In genomic region chr5:80763873-80764647, GRCh38 we compare ENCODE assay signal across 19 cellular contexts.
"Had no signal": no experiment of that assay in that cellular context is flagged by ENCODE, and none has a peak within 500 bp of the region (broad histone marks: within the 10 kb centered on the region; RNA-seq: fewer than 3 reads in every experiment).

No MANE protein-coding gene starts in this region.

- H3K9me3 ChIP-seq: adrenal gland, body of pancreas, tibial artery, vagina had no signal

- H3K36me3 Mint-ChIP-seq: stimulated activated effector memory CD8-positive, alpha-beta T cell treated with anti-CD3 and anti-CD28 coated beads, Interleukin-12 subunit alpha, Interleukin-12 subunit beta, amount 100 ng/mL, for 72 hours; WTC11 had no signal

- FAIRE-seq: small intestine had no signal

- H3K4me3 ChIP-seq: adrenal gland, body of pancreas, lung, tibial artery, vagina had no signal

- H3K4me1 ChIP-seq: adrenal gland, body of pancreas, tibial artery, vagina had no signal

- H3K27ac ChIP-seq: adrenal gland, body of pancreas, tibial artery, vagina had no signal

- H3K27me3 ChIP-seq: adrenal gland, body of pancreas, tibial artery, vagina had no signal

- H3K27ac Mint-ChIP-seq: activated CD4-positive, alpha-beta T cell treated with anti-CD3 and anti-CD28 coated beads, Interleukin-2, amount 10 ng/mL, durations not matched to agents 7 days and 5 days; activated naive CD4-positive, alpha-beta T cell treated with anti-CD3 and anti-CD28 coated beads, Interleukin-2, amount 10 ng/mL, durations not matched to agents 7 days and 5 days; naive thymus-derived CD8-positive, alpha-beta T cell; stimulated activated effector memory CD8-positive, alpha-beta T cell treated with anti-CD3 and anti-CD28 coated beads, Interleukin-12 subunit alpha, Interleukin-12 subunit beta, amount 100 ng/mL, for 72 hours; WTC11 had no signal

- H3K4me3 Mint-ChIP-seq: activated CD4-positive, alpha-beta T cell treated with anti-CD3 and anti-CD28 coated beads, Interleukin-2, amount 10 ng/mL, durations not matched to agents 7 days and 5 days; activated naive CD4-positive, alpha-beta T cell treated with anti-CD3 and anti-CD28 coated beads, Interleukin-2, amount 10 ng/mL, durations not matched to agents 7 days and 5 days; immature natural killer cell; naive thymus-derived CD8-positive, alpha-beta T cell; stimulated activated effector memory CD8-positive, alpha-beta T cell treated with anti-CD3 and anti-CD28 coated beads, Interleukin-12 subunit alpha, Interleukin-12 subunit beta, amount 100 ng/mL, for 72 hours; WTC11 had no signal

- DNase-seq: activated CD4-positive, alpha-beta T cell treated with anti-CD3 and anti-CD28 coated beads, Interleukin-2, amount 10 ng/mL, durations not matched to agents 7 days and 5 days; activated CD8-positive, alpha-beta memory T cell treated with anti-CD3 and anti-CD28 coated beads for 24 hours; activated naive CD4-positive, alpha-beta T cell treated with anti-CD3 and anti-CD28 coated beads, Interleukin-2, amount 10 ng/mL, durations not matched to agents 7 days and 5 days; activated T-cell treated with anti-CD3 and anti-CD28 coated beads for 4 hours; adrenal gland; body of pancreas; dermis blood vessel endothelial cell; glutamatergic neuron; immature natural killer cell; left colon; naive thymus-derived CD8-positive, alpha-beta T cell; posterior cingulate gyrus; small intestine; tibial artery had no signal

- H3K9me3 Mint-ChIP-seq: activated T-helper 2 cell treated with anti-CD3 and anti-CD28 coated beads, Interferon-gamma antibody, Interleukin-2, Interleukin-4, amounts not matched to agents 10 μg/mL and 5 μg/mL and 100 μg/mL, durations not matched to agents 14 hours and 24 hours and 36 hours; immature natural killer cell; stimulated activated effector memory CD8-positive, alpha-beta T cell treated with anti-CD3 and anti-CD28 coated beads, Interleukin-12 subunit alpha, Interleukin-12 subunit beta, amount 100 ng/mL, for 72 hours; WTC11 had no signal

- H3K36me3 ChIP-seq: adrenal gland, vagina had no signal

- H3K27me3 Mint-ChIP-seq: activated CD4-positive, alpha-beta T cell treated with anti-CD3 and anti-CD28 coated beads, Interleukin-2, amount 10 ng/mL, durations not matched to agents 7 days and 5 days; activated naive CD4-positive, alpha-beta T cell treated with anti-CD3 and anti-CD28 coated beads, Interleukin-2, amount 10 ng/mL, durations not matched to agents 7 days and 5 days; naive thymus-derived CD8-positive, alpha-beta T cell had no signal

- ATAC-seq: body of pancreas; left colon; naive thymus-derived CD8-positive, alpha-beta T cell; stimulated activated effector memory CD8-positive, alpha-beta T cell treated with anti-CD3 and anti-CD28 coated beads, Interleukin-12 subunit alpha, Interleukin-12 subunit beta, amount 100 ng/mL, for 72 hours; WTC11 had no signal
